25 cellular contexts compared by ENCODE assay signal in the genomic region with DNA sequence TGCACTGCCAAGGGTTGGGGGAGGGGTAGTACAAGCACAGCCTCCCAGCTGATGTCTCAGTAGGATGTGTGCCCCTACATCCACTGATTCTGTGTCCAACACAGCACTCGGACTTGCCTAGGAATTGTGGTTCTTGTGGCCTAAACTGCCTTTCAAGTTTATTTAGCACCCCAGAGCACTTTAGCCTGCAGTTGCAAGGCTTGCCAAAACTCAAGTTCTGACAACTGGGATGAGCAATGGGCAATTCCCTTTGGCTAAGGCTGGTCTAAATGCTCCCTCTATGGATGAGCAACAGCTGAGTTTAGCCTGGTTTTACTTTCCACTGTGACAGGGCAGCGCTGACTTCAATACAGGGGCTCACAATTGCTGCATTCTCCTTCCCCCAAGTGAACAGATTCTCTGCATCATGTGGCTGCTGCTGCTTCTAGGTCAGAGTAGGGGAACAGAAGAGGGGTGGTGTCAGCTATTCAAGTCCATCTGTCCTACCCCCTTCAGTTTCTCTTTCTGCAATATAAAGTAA.
"Had no signal": no experiment of that assay in that cellular context is flagged by ENCODE, and none has a peak within 500 bp of the region (broad histone marks: within the 10 kb centered on the region; RNA-seq: fewer than 3 reads in every experiment).

No MANE protein-coding gene starts in this region.

- H3K27ac Mint-ChIP-seq: activated B cell treated with CpG ODN at 0.5 μM for 24 hours; activated CD8-positive, alpha-beta T cell treated with anti-CD3 and anti-CD28 coated beads for 36 hours; activated naive CD4-positive, alpha-beta T cell treated with anti-CD3 and anti-CD28 coated beads, Interleukin-2, amount 50 U/mL, for 24 hours; activated naive CD8-positive, alpha-beta T cell treated with anti-CD3 and anti-CD28 coated beads, Interleukin-2, amount 50 U/mL, for 24 hours; activated T-helper 2 cell treated with anti-CD3 and anti-CD28 coated beads, Interferon-gamma antibody, Interleukin-2, Interleukin-4, amounts not matched to agents 10 μg/mL and 5 μg/mL and 100 μg/mL, durations not matched to agents 14 hours and 24 hours and 36 hours; mesothelial cell of epicardium; naive thymus-derived CD8-positive, alpha-beta T cell; stimulated activated naive B cell treated with anti-CD40 and anti-IgM and Interleukin-4, amounts not matched to agents 10 μg/mL and 1 μg/mL and 100 μg/mL, for 72 hours had no signal

- H3K27me3 Mint-ChIP-seq: activated B cell treated with CpG ODN at 0.5 μM for 24 hours; activated CD8-positive, alpha-beta T cell treated with anti-CD3 and anti-CD28 coated beads for 36 hours; activated naive CD4-positive, alpha-beta T cell treated with anti-CD3 and anti-CD28 coated beads, Interleukin-2, amount 50 U/mL, for 24 hours; activated naive CD8-positive, alpha-beta T cell treated with anti-CD3 and anti-CD28 coated beads, Interleukin-2, amount 50 U/mL, for 24 hours; naive thymus-derived CD8-positive, alpha-beta T cell; stimulated activated naive B cell treated with anti-CD40 and anti-IgM and Interleukin-4, amounts not matched to agents 10 μg/mL and 1 μg/mL and 100 μg/mL, for 72 hours had no signal

- H3K4me1 Mint-ChIP-seq: activated B cell treated with CpG ODN at 0.5 μM for 24 hours; activated naive CD4-positive, alpha-beta T cell treated with anti-CD3 and anti-CD28 coated beads, Interleukin-2, amount 50 U/mL, for 24 hours; activated naive CD8-positive, alpha-beta T cell treated with anti-CD3 and anti-CD28 coated beads, Interleukin-2, amount 50 U/mL, for 24 hours; naive thymus-derived CD8-positive, alpha-beta T cell; neural crest cell; stimulated activated naive B cell treated with anti-CD40 and anti-IgM and Interleukin-4, amounts not matched to agents 10 μg/mL and 1 μg/mL and 100 μg/mL, for 72 hours had no signal

- DNase-seq: activated B cell treated with CpG ODN at 0.5 μM for 24 hours; activated CD4-positive, alpha-beta T cell treated with anti-CD3 and anti-CD28 coated beads, Interleukin-2, amount 50 U/mL, for 1 hour; activated CD8-positive, alpha-beta T cell treated with anti-CD3 and anti-CD28 coated beads for 36 hours; activated naive CD8-positive, alpha-beta T cell treated with anti-CD3 and anti-CD28 coated beads, Interleukin-2, amount 50 U/mL, for 24 hours; activated T-cell treated with anti-CD3 and anti-CD28 coated beads, Interleukin-2, amount 50 U/mL, for 4 hours; effector CD8-positive, alpha-beta T cell; esophagus squamous epithelium; heart right ventricle; kidney glomerular epithelial cell; left ventricle myocardium inferior; naive thymus-derived CD8-positive, alpha-beta T cell; pancreas; stimulated activated CD4-positive, alpha-beta T cell treated with anti-CD3 and anti-CD28 coated beads, Interleukin-15, amount 100 ng/mL, for 24 hours; stimulated activated CD4-positive, alpha-beta T cell treated with anti-CD3 and anti-CD28 coated beads, Interleukin-2, amount 100 ng/mL, for 24 hours; stimulated activated naive B cell treated with anti-CD40 and anti-IgM and Interleukin-4, amounts not matched to agents 10 μg/mL and 1 μg/mL and 100 μg/mL, for 72 hours; stomach; T-helper 2 cell; tibial artery had no signal

- H3K36me3 Mint-ChIP-seq: activated naive CD4-positive, alpha-beta T cell treated with anti-CD3 and anti-CD28 coated beads, Interleukin-2, amount 50 U/mL, for 24 hours; mesothelial cell of epicardium; naive thymus-derived CD8-positive, alpha-beta T cell; stimulated activated naive B cell treated with anti-CD40 and anti-IgM and Interleukin-4, amounts not matched to agents 10 μg/mL and 1 μg/mL and 100 μg/mL, for 72 hours had no signal

- H3K4me1 ChIP-seq: esophagus squamous epithelium, heart right ventricle, left ventricle myocardium inferior, pancreas, right atrium auricular region, stomach, suprapubic skin, tibial artery had no signal

- H3K27me3 ChIP-seq: esophagus squamous epithelium, heart right ventricle, pancreas, right atrium auricular region, stomach, suprapubic skin, tibial artery had no signal

- H3K9me3 ChIP-seq: esophagus squamous epithelium, heart right ventricle, left ventricle myocardium inferior, pancreas, right atrium auricular region, suprapubic skin, tibial artery had no signal

- ATAC-seq: activated CD8-positive, alpha-beta T cell treated with anti-CD3 and anti-CD28 coated beads for 36 hours; activated naive CD8-positive, alpha-beta T cell treated with anti-CD3 and anti-CD28 coated beads, Interleukin-2, amount 50 U/mL, for 24 hours; activated T-cell treated with anti-CD3 and anti-CD28 coated beads, Interleukin-2, amount 50 U/mL, for 4 hours; heart right ventricle; naive thymus-derived CD8-positive, alpha-beta T cell; pancreas; stimulated activated naive B cell treated with anti-CD40 and anti-IgM and Interleukin-4, amounts not matched to agents 10 μg/mL and 1 μg/mL and 100 μg/mL, for 72 hours had no signal

- H3K4me3 Mint-ChIP-seq: activated B cell treated with CpG ODN at 0.5 μM for 24 hours; activated CD8-positive, alpha-beta T cell treated with anti-CD3 and anti-CD28 coated beads for 36 hours; activated naive CD4-positive, alpha-beta T cell treated with anti-CD3 and anti-CD28 coated beads, Interleukin-2, amount 50 U/mL, for 24 hours; activated naive CD8-positive, alpha-beta T cell treated with anti-CD3 and anti-CD28 coated beads, Interleukin-2, amount 50 U/mL, for 24 hours; activated T-cell treated with anti-CD3 and anti-CD28 coated beads, Interleukin-2, amount 50 U/mL, for 4 hours; mesothelial cell of epicardium; naive thymus-derived CD8-positive, alpha-beta T cell; neural crest cell; stimulated activated naive B cell treated with anti-CD40 and anti-IgM and Interleukin-4, amounts not matched to agents 10 μg/mL and 1 μg/mL and 100 μg/mL, for 72 hours had no signal

- H3K27ac ChIP-seq: epithelial cell of prostate, esophagus squamous epithelium, heart right ventricle, left ventricle myocardium inferior, pancreas, right atrium auricular region, stomach, suprapubic skin, tibial artery had no signal

- H3K36me3 ChIP-seq: esophagus squamous epithelium, heart right ventricle, left ventricle myocardium inferior, pancreas, right atrium auricular region, stomach, suprapubic skin, tibial artery had no signal

- H3K4me3 ChIP-seq: esophagus squamous epithelium, heart right ventricle, left ventricle myocardium inferior, pancreas, right atrium auricular region, stomach, suprapubic skin, tibial artery had no signal
